In the genomic region with DNA sequence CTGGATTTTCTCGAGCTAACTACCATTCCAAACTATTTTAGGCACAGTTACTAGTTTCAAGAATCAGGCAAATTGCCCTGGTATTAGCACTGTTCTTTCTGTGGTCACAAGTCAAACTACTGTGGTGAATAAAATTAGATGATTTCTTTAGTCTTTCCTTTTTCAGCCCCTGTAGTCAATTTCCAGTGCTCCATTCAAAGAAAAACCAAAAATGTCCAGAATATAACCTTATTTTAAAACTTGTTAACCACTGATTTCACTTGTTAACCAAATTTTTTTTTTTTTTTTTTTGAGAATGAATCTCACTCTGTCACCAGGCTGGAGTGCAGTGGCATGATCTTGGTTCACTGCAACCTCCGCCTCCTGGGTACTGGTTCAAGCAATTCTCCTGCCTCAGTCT, we compare ENCODE assay signal across 13 cellular contexts. TPM values are rescaled to one million over a fixed set of nuclear protein-coding genes. Genes with fewer than 3 reads are reported as not detected.
DNase-seq lines count a peak whose midpoint lies in the region; ATAC-seq and TF ChIP-seq lines count a peak whose summit lies in the region.
"Had no signal": no experiment of that assay in that cellular context is flagged by ENCODE, and none has a peak within 500 bp of the region (broad histone marks: within the 10 kb centered on the region; RNA-seq: fewer than 3 reads in every experiment).

No MANE protein-coding gene starts in this region.

- H3K4me1 ChIP-seq in prostate gland (replicated peaks) = no peaks in the 10 kb centered on the region

- H3K36me3 ChIP-seq in prostate gland = no peaks in the 10 kb centered on the region

- 77% methylated on average over 2 of the region's 2 CpGs for WGBS in prostate gland

- no peaks in the 10 kb centered on the region for H3K27me3 ChIP-seq in prostate gland (replicated peaks; ENCODE audit: insufficient read depth)

- TF ChIP-seq POLR2A in prostate gland (IDR thresholded peaks at IDR 0.05) = no peak

- no peaks in the 10 kb centered on the region for H3K9me3 ChIP-seq in prostate gland

- DNase-seq in EH (ENCODE audit: low read depth) (peak; percentile 43), germinal center (ENCODE audit: low spot score) (peak; percentile 7), prostate gland (ENCODE audit: low spot score) (no peak), left colon (no peak)
- DNase-seq: CD4-positive, alpha-beta T cell; DND-41; HFFc6; NCI-H1436; NCI-H2029 treated with DMSO at 0.1 percent for 48 hours had no signal

- no peak overlapping the region for H3K27ac ChIP-seq in prostate gland
- H3K27ac ChIP-seq: RWPE1 had no signal

- no peak for TF ChIP-seq CTCF in prostate gland (IDR thresholded peaks at IDR 0.05)

- intact Hi-C loops in prostate gland (cut with DNase I) (no loop called here), left colon (cut with DNase I, micrococcal nuclease) (no loop called here)

- peak; percentile 55 for ATAC-seq in GM18907 (IDR thresholded peaks at IDR 0.05; ENCODE audit: unreplicated experiment)
- peak; percentile 53 for ATAC-seq in HG03378 (IDR thresholded peaks at IDR 0.05; ENCODE audit: unreplicated experiment)
- ATAC-seq in GM18858 (IDR thresholded peaks at IDR 0.05; ENCODE audit: unreplicated experiment) = no peak
- ATAC-seq in left colon = no peak

- H3K4me3 ChIP-seq in prostate gland = no peak overlapping the region

RNA-seq across cellular contexts. Expression of gene USPL1, which starts 50.6 kb away (rescaled TPM):
- total RNA-seq in prostate gland (10 to 100 TPM; 20.1 to 24.4 TPM), left colon (10 to 100 TPM in 1 of 2 donors, 1 to 10 TPM in 1; 9.4 to 10.3 TPM)

Comparison
In these comparisons a context has a peak if more than half of its experiments do, and no peak if none do; other contexts are left out.
1. DNase-seq: peak in EH (single experiment) and germinal center (single experiment); none in prostate gland (single experiment) and left colon (0 of 2).
2. ATAC-seq: peak in GM18907 (single experiment) and HG03378 (single experiment); none in GM18858 (single experiment) and left colon (single experiment).